Comparison of ENCODE assay signal across 18 cellular contexts in genomic region chr12:119807380-119807779, GRCh38.
DNase-seq lines count a peak whose midpoint lies in the region; ATAC-seq and TF ChIP-seq lines count a peak whose summit lies in the region.
"Had no signal": no experiment of that assay in that cellular context is flagged by ENCODE, and none has a peak within 500 bp of the region (broad histone marks: within the 10 kb centered on the region; RNA-seq: fewer than 3 reads in every experiment).

No MANE protein-coding gene starts in this region.

- no peak overlapping the region for H3K4me3 Mint-ChIP-seq in activated T-cell treated with anti-CD3 and anti-CD28 coated beads, Interleukin-2, amount 50 U/mL, for 4 hours
- H3K4me3 Mint-ChIP-seq: CD8-positive, alpha-beta memory T cell; GM23338; T-helper 2 cell treated with Interferon-gamma antibody and Interleukin-4, amounts not matched to agents 5 μg/mL and 100 μg/mL, for 36 hours had no signal

- H3K9me3 Mint-ChIP-seq in activated T-cell treated with anti-CD3 and anti-CD28 coated beads, Interleukin-2, amount 50 U/mL, for 4 hours, result peaks cover 4% of the 10 kb centered on the region

- H3K27me3 Mint-ChIP-seq in activated T-cell treated with anti-CD3 and anti-CD28 coated beads, Interleukin-2, amount 50 U/mL, for 4 hours (ENCODE audit: low read depth), result no peaks in the 10 kb centered on the region
- H3K27me3 Mint-ChIP-seq: CD8-positive, alpha-beta memory T cell had no signal

- no peak overlapping the region for H3K27ac ChIP-seq in heart left ventricle
- H3K27ac ChIP-seq: A549; BLaER1 treated with 17β-estradiol and CSF1 and Interleukin-3, amounts not matched to agents 10 nM and 100 nM; Peyer's patch had no signal

- peak; percentile 32 for DNase-seq in NCI-H510A treated with DMSO at 0.1 percent for 48 hours (lab: John Stamatoyannopoulos, UW)
- no peak for DNase-seq in NCI-H510A (lab: John Stamatoyannopoulos, UW)
- DNase-seq in NCI-H2029 treated with DMSO at 0.1 percent for 48 hours (lab: John Stamatoyannopoulos, UW), result peak; percentile 20
- DNase-seq in SHP77 treated with DMSO at 0.1 percent for 48 hours (lab: John Stamatoyannopoulos, UW), result peak; percentile 3
- no peak for DNase-seq in heart left ventricle
- no peak for DNase-seq in activated T-cell treated with anti-CD3 and anti-CD28 coated beads, Interleukin-2, amount 50 U/mL, for 4 hours
- no peak for DNase-seq in foreskin fibroblast
- DNase-seq: CD8-positive, alpha-beta memory T cell; GDM1; HCEC 1CT; NCI-H524; NK-92 treated with Interleukin-12 subunit alpha and Interleukin-12 subunit beta, amount 100 ng/mL, for 24 hours; Peyer's patch had no signal

- H3K4me3 ChIP-seq in heart left ventricle, result no peak overlapping the region
- no peak overlapping the region for H3K4me3 ChIP-seq in foreskin fibroblast (ENCODE audit: low read depth in 1 of 2, low read length in 2 of 2)
- H3K4me3 ChIP-seq: A549; BLaER1 treated with 17β-estradiol and CSF1 and Interleukin-3, amounts not matched to agents 10 nM and 100 nM; GM23338; Peyer's patch had no signal

- peaks cover 4% of the 10 kb centered on the region for H3K36me3 Mint-ChIP-seq in activated T-cell treated with anti-CD3 and anti-CD28 coated beads, Interleukin-2, amount 50 U/mL, for 4 hours (ENCODE audit: insufficient read depth)

- H3K36me3 ChIP-seq in heart left ventricle, result no peaks in the 10 kb centered on the region
- H3K36me3 ChIP-seq: Peyer's patch had no signal

- no peaks in the 10 kb centered on the region for H3K27me3 ChIP-seq in heart left ventricle
- H3K27me3 ChIP-seq: BLaER1 treated with 17β-estradiol and CSF1 and Interleukin-3, amounts not matched to agents 10 nM and 100 nM; Peyer's patch had no signal

- TF ChIP-seq POLR2A in heart left ventricle (IDR thresholded peaks at IDR 0.05), result no peak

- peaks cover 8% of the 10 kb centered on the region for H3K4me1 Mint-ChIP-seq in activated T-cell treated with anti-CD3 and anti-CD28 coated beads, Interleukin-2, amount 50 U/mL, for 4 hours (ENCODE audit: low read depth)

- no peaks in the 10 kb centered on the region for H3K9me3 ChIP-seq in heart left ventricle
- H3K9me3 ChIP-seq: A549, Peyer's patch had no signal

- ATAC-seq in heart left ventricle (no peak), GM21529 (IDR thresholded peaks at IDR 0.05; ENCODE audit: unreplicated experiment) (no peak)
- ATAC-seq in activated T-cell treated with anti-CD3 and anti-CD28 coated beads, Interleukin-2, amount 50 U/mL, for 4 hours, result no peak
- ATAC-seq: A549, GM23338 had no signal

- intact Hi-C loops in heart left ventricle (cut with DNase I), result loop anchor here in 1 of 10 donors (10.0 kb wide), 1 partner anchor 97 kb away; no protein-coding TSS in a partner anchor

- no peak for TF ChIP-seq CTCF in heart left ventricle (IDR thresholded peaks at IDR 0.05)
- no peak for TF ChIP-seq CTCF in foreskin fibroblast (IDR thresholded peaks at IDR 0.05; ENCODE audit: low read depth, low read length)

- peaks cover 0 to 22% (median 10%) of the 10 kb centered on the region in 12 donors for H3K4me1 ChIP-seq in heart left ventricle
- H3K4me1 ChIP-seq: BLaER1 treated with 17β-estradiol and CSF1 and Interleukin-3, amounts not matched to agents 10 nM and 100 nM; Peyer's patch had no signal

Comparison
In these comparisons a context has a peak if more than half of its experiments do, and no peak if none do; other contexts are left out.
1. DNase-seq: peak in NCI-H510A treated with DMSO at 0.1 percent for 48 hours (single experiment), NCI-H2029 treated with DMSO at 0.1 percent for 48 hours (single experiment) and SHP77 treated with DMSO at 0.1 percent for 48 hours (single experiment); none in NCI-H510A (single experiment), heart left ventricle (0 of 5), activated T-cell treated with anti-CD3 and anti-CD28 coated beads, Interleukin-2, amount 50 U/mL, for 4 hours (single experiment) and foreskin fibroblast (0 of 2).